Comparison of ENCODE assay signal across 2 cellular contexts in the genomic region with DNA sequence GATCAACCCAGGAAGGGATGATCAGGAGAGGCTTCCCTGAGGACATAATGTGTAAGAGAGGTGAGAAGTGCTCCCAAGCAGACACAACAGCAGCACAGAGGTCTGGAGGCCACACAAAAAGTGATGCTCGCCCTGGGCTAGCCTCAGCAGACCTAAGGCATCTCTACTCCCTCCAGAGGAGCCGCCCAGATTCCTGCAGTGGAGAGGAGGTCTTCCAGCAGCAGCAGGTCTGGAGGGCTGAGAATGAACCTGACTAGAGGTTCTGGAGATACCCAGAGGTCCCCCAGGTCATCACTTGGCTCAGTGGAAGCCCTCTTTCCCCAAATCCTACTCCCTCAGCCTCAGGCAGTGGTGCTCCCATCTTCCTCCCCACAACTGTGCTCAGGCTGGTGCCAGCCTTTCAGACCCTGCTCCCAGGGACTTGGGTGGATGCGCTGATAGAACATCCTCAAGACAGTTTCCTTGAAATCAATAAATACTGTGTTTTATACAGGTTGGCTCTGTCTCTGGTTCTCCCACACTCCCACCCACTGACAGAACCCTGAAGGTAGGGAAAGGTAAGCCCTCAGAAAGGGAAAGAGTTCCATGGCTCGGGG.
TF ChIP-seq lines count a peak whose summit lies in the region.

No MANE protein-coding gene starts in this region.

TF ChIP-seq in IMR-90, 13 proteins besides CTCF, POLR2A, EP300 and RAD21:
- no peak for TF ChIP-seq CEBPB (IDR thresholded peaks at IDR 0.05; ENCODE audit: low read depth, low read length)
- no peak for TF ChIP-seq CHD1 (IDR thresholded peaks at IDR 0.05; ENCODE audit: low read depth, low read length)

TF ChIP-seq in GM12878, 131 proteins besides CTCF, POLR2A, EP300 and RAD21:
- no peak for TF ChIP-seq SIN3A (IDR thresholded peaks at IDR 0.05; ENCODE audit: low read depth, low read length)
- TF ChIP-seq MEF2A (IDR thresholded peaks at IDR 0.05; ENCODE audit: insufficient read depth, low read depth, low read length), result no peak
